ENCODE assay signal across 10 cellular contexts in the genomic region with DNA sequence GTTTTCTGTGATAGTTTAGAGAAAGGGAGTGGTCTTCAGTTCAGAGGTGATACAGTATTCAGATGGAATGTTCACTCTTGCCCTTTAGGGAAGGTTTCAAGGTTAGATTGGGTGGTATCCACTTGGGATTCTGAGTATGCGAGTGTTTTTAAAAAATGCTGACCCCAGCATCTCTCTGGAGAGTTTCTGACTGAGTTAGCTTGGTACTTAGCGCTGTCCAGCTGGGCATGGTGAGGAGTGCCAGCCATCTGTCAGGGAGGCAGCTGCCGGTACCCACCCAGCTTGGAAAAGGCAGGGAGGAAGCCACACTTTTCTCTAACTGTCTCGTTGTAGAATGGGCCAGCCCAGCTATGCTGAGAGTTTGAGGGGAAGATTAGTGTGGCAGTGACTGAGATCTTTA.
DNase-seq lines count a peak whose midpoint lies in the region; ATAC-seq and TF ChIP-seq lines count a peak whose summit lies in the region.
"Had no signal": no experiment of that assay in that cellular context is flagged by ENCODE, and none has a peak within 500 bp of the region (broad histone marks: within the 10 kb centered on the region; RNA-seq: fewer than 3 reads in every experiment).

No MANE protein-coding gene starts in this region.

- H3K27me3 Mint-ChIP-seq in activated CD8-positive, alpha-beta T cell treated with anti-CD3 and anti-CD28 coated beads for 36 hours, result no peaks in the 10 kb centered on the region
- H3K27me3 Mint-ChIP-seq in endodermal cell (ENCODE audit: insufficient read depth), result no peaks in the 10 kb centered on the region

- H2AFZ ChIP-seq in DND-41 (ENCODE audit: low read depth, low read length), result no peak overlapping the region

- TF ChIP-seq CTCF in DND-41 (IDR thresholded peaks at IDR 0.05; ENCODE audit: borderline replicate concordance, extremely low read depth, low read length, poor library complexity, severe bottlenecking) (no peak), cardiac muscle cell (IDR thresholded peaks at IDR 0.05; ENCODE audit: low read depth, low read length) (no peak), RWPE1 (conservative IDR thresholded peaks at IDR 0.05; ENCODE audit: low read depth) (no peak), endodermal cell (conservative IDR thresholded peaks at IDR 0.05) (no peak)
- no peak for TF ChIP-seq CTCF in activated CD8-positive, alpha-beta T cell treated with anti-CD3 and anti-CD28 coated beads for 36 hours (IDR thresholded peaks at IDR 0.05)

- H3K4me1 ChIP-seq in DND-41 (ENCODE audit: insufficient read depth, low read length), result peaks cover 100% of the 10 kb centered on the region
- H3K4me1 ChIP-seq in cardiac muscle cell (ENCODE audit: low read depth), result peaks cover 14% of the 10 kb centered on the region
- H3K4me1 ChIP-seq in skeletal muscle satellite cell (ENCODE audit: control insufficient read depth, insufficient read depth, low read length), result peaks cover 22% of the 10 kb centered on the region
- no peaks in the 10 kb centered on the region for H3K4me1 ChIP-seq in endodermal cell (ENCODE audit: control insufficient read depth, insufficient read depth, low read length)

- 96 to 100% methylated on average over 4 of the region's 4 CpGs for WGBS in endodermal cell (ENCODE audit: insufficient coverage in 1 of 2, insufficient read length in 1 of 2), 2 experiments

- intact Hi-C loops in activated CD8-positive, alpha-beta T cell treated with anti-CD3 and anti-CD28 coated beads for 36 hours (cut with micrococcal nuclease), result no loop called here

- peaks cover 41% of the 10 kb centered on the region for H3K36me3 ChIP-seq in DND-41 (ENCODE audit: insufficient read depth, low read length)
- H3K36me3 ChIP-seq in cardiac muscle cell, result no peaks in the 10 kb centered on the region
- peaks cover 2% of the 10 kb centered on the region for H3K36me3 ChIP-seq in skeletal muscle satellite cell (ENCODE audit: insufficient read depth, low read length)
- H3K36me3 ChIP-seq in endodermal cell (ENCODE audit: control insufficient read depth, insufficient read depth, low read length), result peaks cover 17% of the 10 kb centered on the region

- H3K79me2 ChIP-seq in DND-41 (ENCODE audit: insufficient read depth, low read length), result peaks cover 95% of the 10 kb centered on the region

- H3K27ac ChIP-seq in DND-41 (ENCODE audit: low read length), result peak overlapping the region; percentile 97
- peak overlapping the region; percentile 65 for H3K27ac ChIP-seq in cardiac muscle cell
- no peak overlapping the region for H3K27ac ChIP-seq in RWPE1
- no peak overlapping the region for H3K27ac ChIP-seq in endodermal cell (ENCODE audit: low read depth, low read length)

- CTCF ChIA-PET in activated CD8-positive, alpha-beta T cell treated with anti-CD3 and anti-CD28 coated beads for 36 hours (lab: Charles Lee), result no interaction called here
- CTCF ChIA-PET in RWPE1 (lab: Yijun Ruan, JAX), result no interaction called here

- ATAC-seq in DND-41 (ENCODE audit: insufficient read depth, low read depth) (no peak), GM21723 (IDR thresholded peaks at IDR 0.05; ENCODE audit: unreplicated experiment) (no peak)
- no peak for ATAC-seq in activated CD8-positive, alpha-beta T cell treated with anti-CD3 and anti-CD28 coated beads for 36 hours
- ATAC-seq: body of pancreas had no signal

- POLR2A ChIA-PET in activated CD8-positive, alpha-beta T cell treated with anti-CD3 and anti-CD28 coated beads for 36 hours (lab: Charles Lee), result interaction anchor here (1.0 to 3.0 kb wide), 3 partner anchors 11 to 21 kb away, joined by 3 to 10 read pairs (median 3); no protein-coding TSS in a partner anchor
- POLR2A ChIA-PET in RWPE1 (lab: Yijun Ruan, JAX; ENCODE audit: low non-redundant PET), result no interaction called here

- DNase-seq in DND-41 (no peak), cardiac muscle cell (ENCODE audit: low read depth in 1 of 2, low spot score in 1 of 2) (no peak), RWPE1 (ENCODE audit: low spot score) (no peak), NCI-H187 treated with DMSO at 0.1 percent for 48 hours (lab: John Stamatoyannopoulos, UW) (no peak), endodermal cell (no peak)
- no peak for DNase-seq in activated CD8-positive, alpha-beta T cell treated with anti-CD3 and anti-CD28 coated beads for 36 hours
- DNase-seq: body of pancreas, NCI-H526 treated with DMSO at 0.1 percent for 48 hours had no signal

- peaks cover 12% of the 10 kb centered on the region for H3K9me3 Mint-ChIP-seq in activated CD8-positive, alpha-beta T cell treated with anti-CD3 and anti-CD28 coated beads for 36 hours
- H3K9me3 Mint-ChIP-seq in endodermal cell, result no peaks in the 10 kb centered on the region

- no peaks in the 10 kb centered on the region for H3K27me3 ChIP-seq in DND-41 (ENCODE audit: insufficient read depth, low read length, poor library complexity)
- no peaks in the 10 kb centered on the region for H3K27me3 ChIP-seq in cardiac muscle cell
- H3K27me3 ChIP-seq in skeletal muscle satellite cell (ENCODE audit: control insufficient read depth, insufficient read depth, low read length), result no peaks in the 10 kb centered on the region
- H3K27me3 ChIP-seq in endodermal cell (ENCODE audit: control insufficient read depth, insufficient read depth, low read length, poor library complexity, severe bottlenecking), result no peaks in the 10 kb centered on the region
- H3K27me3 ChIP-seq: body of pancreas had no signal

- H3K4me3 ChIP-seq in DND-41 (ENCODE audit: low read depth in 1 of 2, low read length in 2 of 2) (peak overlapping the region in 1 of 2 experiments; percentile 40; a peak in 1 of 4 replicates), cardiac muscle cell (no peak overlapping the region), skeletal muscle satellite cell (ENCODE audit: low read length) (no peak overlapping the region), endodermal cell (ENCODE audit: low read length) (no peak overlapping the region)
- H3K4me3 ChIP-seq: body of pancreas had no signal

- peaks cover 82% of the 10 kb centered on the region for H3K4me1 Mint-ChIP-seq in activated CD8-positive, alpha-beta T cell treated with anti-CD3 and anti-CD28 coated beads for 36 hours (ENCODE audit: low read depth)
- no peaks in the 10 kb centered on the region for H3K4me1 Mint-ChIP-seq in endodermal cell

- peaks cover 74% of the 10 kb centered on the region for H3K36me3 Mint-ChIP-seq in activated CD8-positive, alpha-beta T cell treated with anti-CD3 and anti-CD28 coated beads for 36 hours (ENCODE audit: low read depth)
- H3K36me3 Mint-ChIP-seq in endodermal cell (ENCODE audit: low read depth), result peaks cover 11% of the 10 kb centered on the region

- peak overlapping the region; percentile 61 for H3K4me2 ChIP-seq in DND-41 (ENCODE audit: insufficient read depth, low read length)
- peak overlapping the region; percentile 18 for H3K4me2 ChIP-seq in skeletal muscle satellite cell (ENCODE audit: low read length)

- H3K27ac Mint-ChIP-seq in activated CD8-positive, alpha-beta T cell treated with anti-CD3 and anti-CD28 coated beads for 36 hours, result peak overlapping the region; percentile 83
- no peak overlapping the region for H3K27ac Mint-ChIP-seq in endodermal cell

- H3K9me3 ChIP-seq in DND-41 (ENCODE audit: insufficient read depth, low read length, severe bottlenecking) (no peaks in the 10 kb centered on the region), cardiac muscle cell (ENCODE audit: low read depth) (no peaks in the 10 kb centered on the region), skeletal muscle satellite cell (replicated peaks; ENCODE audit: low read length) (no peaks in the 10 kb centered on the region), endodermal cell (ENCODE audit: control insufficient read depth, low read length) (no peaks in the 10 kb centered on the region)
- H3K9me3 ChIP-seq: body of pancreas had no signal

- peak overlapping the region; percentile 51 for H3K9ac ChIP-seq in DND-41 (ENCODE audit: low read depth, low read length)
- peak overlapping the region; percentile 56 for H3K9ac ChIP-seq in skeletal muscle satellite cell (ENCODE audit: low read depth, low read length)
- H3K9ac ChIP-seq in endodermal cell (ENCODE audit: extremely low read depth, low read length, poor library complexity, severe bottlenecking), result no peak overlapping the region

- H3K4me3 Mint-ChIP-seq in activated CD8-positive, alpha-beta T cell treated with anti-CD3 and anti-CD28 coated beads for 36 hours, result no peak overlapping the region
- H3K4me3 Mint-ChIP-seq in endodermal cell, result no peak overlapping the region

- peaks cover 18% of the 10 kb centered on the region; the same call in 1 of the 2 replicates for H4K20me1 ChIP-seq in DND-41 (ENCODE audit: insufficient read depth, low read length)

Comparison
In these comparisons a context has a peak if more than half of its experiments do, and no peak if none do; other contexts are left out.
1. H3K27ac ChIP-seq: peak in DND-41 (single experiment) and cardiac muscle cell (single experiment); none in RWPE1 (single experiment) and endodermal cell (single experiment).